1 cellular context compared by ENCODE assay signal in the genomic region with DNA sequence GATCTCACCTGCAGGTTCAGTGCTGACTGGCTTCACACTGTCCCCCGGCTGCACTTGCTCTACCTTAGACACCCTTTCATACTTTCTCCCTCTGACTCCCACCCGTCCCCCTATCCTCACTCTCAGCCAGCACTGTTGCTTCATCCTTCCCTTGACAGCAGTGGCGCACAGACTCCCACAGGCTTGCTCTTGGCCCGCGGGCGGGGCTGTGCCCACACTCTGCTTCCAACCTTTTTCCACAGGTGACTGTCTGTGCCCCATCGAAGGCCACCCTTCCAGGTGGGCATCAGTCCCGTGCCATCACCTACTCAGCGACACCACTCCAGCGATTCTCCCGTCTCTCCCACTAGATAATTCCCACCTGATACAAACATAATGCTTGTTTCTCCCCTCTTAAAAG.
TF ChIP-seq lines count a peak whose summit lies in the region.

No MANE protein-coding gene starts in this region.

TF ChIP-seq in H1, 55 proteins besides CTCF, POLR2A, EP300 and RAD21:
- TF ChIP-seq NANOG (IDR thresholded peaks at IDR 0.05; ENCODE audit: insufficient read depth, low read depth, low read length, poor library complexity, severe bottlenecking) (no peak), TAF1 (IDR thresholded peaks at IDR 0.05; ENCODE audit: low read depth, low read length) (no peak), RFX5 (IDR thresholded peaks at IDR 0.05; ENCODE audit: borderline replicate concordance, low read depth, low read length) (no peak), SIX5 (IDR thresholded peaks at IDR 0.05; ENCODE audit: low read depth, low read length) (no peak), POLR2AphosphoS5 (IDR thresholded peaks at IDR 0.05; ENCODE audit: low read depth, low read length) (no peak), KDM4A (IDR thresholded peaks at IDR 0.05; ENCODE audit: low read depth, low read length, severe bottlenecking) (no peak), CBX5 (IDR thresholded peaks at IDR 0.05; ENCODE audit: low read depth, low read length) (no peak), HDAC6 (IDR thresholded peaks at IDR 0.05; ENCODE audit: low read depth, low read length) (no peak), CBX8 (IDR thresholded peaks at IDR 0.05; ENCODE audit: borderline replicate concordance, low read depth, low read length) (no peak), RBBP5 (IDR thresholded peaks at IDR 0.05; ENCODE audit: borderline replicate concordance, low read depth, low read length) (no peak), SIRT6 (IDR thresholded peaks at IDR 0.05; ENCODE audit: low read length) (no peak), CTBP2 (IDR thresholded peaks at IDR 0.05; ENCODE audit: borderline replicate concordance, insufficient read depth, insufficient read length, low read length) (no peak), RNF2 (IDR thresholded peaks at IDR 0.05; ENCODE audit: borderline replicate concordance, low read depth, low read length, missing control alignments, poor library complexity, severe bottlenecking) (no peak), CHD1 (IDR thresholded peaks at IDR 0.05; ENCODE audit: low read depth, low read length) (no peak), ZNF274 (IDR thresholded peaks at IDR 0.05; ENCODE audit: borderline replicate concordance, extremely low read depth, low read length) (no peak), SP1 (IDR thresholded peaks at IDR 0.05; ENCODE audit: low read depth, low read length) (no peak)
- TF ChIP-seq, protein P1, sequence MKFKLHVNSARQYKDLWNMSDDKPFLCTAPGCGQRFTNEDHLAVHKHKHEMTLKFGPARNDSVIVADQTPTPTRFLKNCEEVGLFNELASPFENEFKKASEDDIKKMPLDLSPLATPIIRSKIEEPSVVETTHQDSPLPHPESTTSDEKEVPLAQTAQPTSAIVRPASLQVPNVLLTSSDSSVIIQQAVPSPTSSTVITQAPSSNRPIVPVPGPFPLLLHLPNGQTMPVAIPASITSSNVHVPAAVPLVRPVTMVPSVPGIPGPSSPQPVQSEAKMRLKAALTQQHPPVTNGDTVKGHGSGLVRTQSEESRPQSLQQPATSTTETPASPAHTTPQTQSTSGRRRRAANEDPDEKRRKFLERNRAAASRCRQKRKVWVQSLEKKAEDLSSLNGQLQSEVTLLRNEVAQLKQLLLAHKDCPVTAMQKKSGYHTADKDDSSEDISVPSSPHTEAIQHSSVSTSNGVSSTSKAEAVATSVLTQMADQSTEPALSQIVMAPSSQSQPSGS (IDR thresholded peaks at IDR 0.05; ENCODE audit: low read length) = no peak
